23 cellular contexts compared by ENCODE assay signal in the genomic region with DNA sequence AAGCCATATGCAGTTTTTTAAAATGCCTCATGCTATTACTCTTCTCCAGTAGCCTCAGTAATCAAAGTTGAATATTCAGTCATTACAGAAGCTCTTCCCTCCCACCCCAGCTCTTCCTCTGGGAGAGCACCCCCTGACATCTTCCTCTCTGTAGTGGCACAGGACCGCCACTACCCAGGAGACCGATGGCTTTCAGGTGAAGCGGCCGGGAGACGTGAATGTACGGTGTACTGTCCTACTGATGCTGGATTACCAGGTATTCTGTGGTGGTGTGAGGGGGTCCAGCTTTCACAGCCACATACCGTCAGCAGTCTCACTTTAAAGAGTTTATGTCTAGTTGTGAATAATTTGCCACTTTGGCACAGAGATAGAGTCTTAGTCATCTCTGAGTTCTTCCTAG. TPM values are rescaled to one million over a fixed set of nuclear protein-coding genes. Genes with fewer than 3 reads are reported as not detected.
A peak's percentile ranks its signal among the peaks of the same experiment; 100 is the strongest.
DNase-seq lines count a peak whose midpoint lies in the region; ATAC-seq and TF ChIP-seq lines count a peak whose summit lies in the region.
"Had no signal": no experiment of that assay in that cellular context is flagged by ENCODE, and none has a peak within 500 bp of the region (broad histone marks: within the 10 kb centered on the region; RNA-seq: fewer than 3 reads in every experiment).

No MANE protein-coding gene starts in this region.

- peaks cover 19% of the 10 kb centered on the region for H3K79me1 ChIP-seq in mesenchymal stem cell (replicated peaks; ENCODE audit: low read length, poor library complexity, severe bottlenecking)

- H4K8ac ChIP-seq in mesenchymal stem cell (ENCODE audit: low read length), result no peak overlapping the region

- no peak overlapping the region for H3K18ac ChIP-seq in mesenchymal stem cell (ENCODE audit: low read depth in 1 of 2, low read length in 2 of 2)

- no peaks in the 10 kb centered on the region for H3K9me3 ChIP-seq in mesenchymal stem cell (ENCODE audit: control insufficient read depth, low read length)
- H3K9me3 ChIP-seq in spleen, result no peaks in the 10 kb centered on the region
- H3K9me3 ChIP-seq: A549, BLaER1 had no signal

- intact Hi-C loops in spleen (cut with DNase I; ENCODE audit: low total_unique reads), result loop anchor here (5.0 kb wide), 1 partner anchor 78 kb away; a partner anchor contains a TSS

- H3K4ac ChIP-seq in mesenchymal stem cell (ENCODE audit: low read depth in 1 of 2, low read length in 2 of 2), result no peak overlapping the region

- H3K4me3 ChIP-seq in mesenchymal stem cell (ENCODE audit: insufficient read depth in 1 of 2, low read depth in 1 of 2, low read length in 2 of 2) (no peak overlapping the region), spleen (no peak overlapping the region)
- H3K4me3 ChIP-seq: A549, BLaER1 had no signal

- H3K36me3 Mint-ChIP-seq in activated naive CD4-positive, alpha-beta T cell treated with anti-CD3 and anti-CD28 coated beads, Interleukin-2, amount 10 ng/mL, durations not matched to agents 7 days and 5 days, result peaks cover 34% of the 10 kb centered on the region

- no peak overlapping the region for H2BK120ac ChIP-seq in mesenchymal stem cell (ENCODE audit: low read depth, low read length)

- CTCF ChIA-PET in activated naive CD4-positive, alpha-beta T cell treated with anti-CD3 and anti-CD28 coated beads, Interleukin-2, amount 10 ng/mL, durations not matched to agents 7 days and 5 days (lab: Charles Lee), result interaction anchor here (0.7 to 1.8 kb wide), 11 partner anchors 11 to 122 kb away, joined by 3 to 20 read pairs (median 3); a partner anchor contains a TSS

- no peaks in the 10 kb centered on the region for H3K27me3 ChIP-seq in mesenchymal stem cell (ENCODE audit: control insufficient read depth in 1 of 2, insufficient read depth in 1 of 2, low read length in 2 of 2)
- no peaks in the 10 kb centered on the region for H3K27me3 ChIP-seq in spleen (replicated peaks in 1 of 7)
- H3K27me3 ChIP-seq: BLaER1 had no signal

- no peak overlapping the region for H4K91ac ChIP-seq in mesenchymal stem cell (ENCODE audit: low read length)

- no peak overlapping the region for H2BK15ac ChIP-seq in mesenchymal stem cell (ENCODE audit: low read depth, poor library complexity, severe bottlenecking)

- H3K4me1 ChIP-seq in mesenchymal stem cell (ENCODE audit: control insufficient read depth, insufficient read depth, low read depth, low read length), result peaks cover 6% of the 10 kb centered on the region
- peaks cover 7 to 42% (median 33%) of the 10 kb centered on the region in 6 donors for H3K4me1 ChIP-seq in spleen

- no peak overlapping the region for H2AK5ac ChIP-seq in mesenchymal stem cell (ENCODE audit: low read length, severe bottlenecking)

- no peak overlapping the region for H3K4me2 ChIP-seq in mesenchymal stem cell (ENCODE audit: low read length, poor library complexity, severe bottlenecking)
- H3K4me2 ChIP-seq: A549, BLaER1 had no signal

- no peak for DNase-seq in activated naive CD4-positive, alpha-beta T cell treated with anti-CD3 and anti-CD28 coated beads, Interleukin-2, amount 10 ng/mL, durations not matched to agents 7 days and 5 days
- DNase-seq in activated naive CD4-positive, alpha-beta T cell treated with Interleukin-2 at 50 U/mL for 16 hours, result no peak
- no peak for DNase-seq in mesenchymal stem cell
- DNase-seq in spleen, result peak; percentile 11
- DNase-seq in germinal center (ENCODE audit: low spot score), result no peak
- DNase-seq in NCI-H1694 (lab: John Stamatoyannopoulos, UW), result no peak
- DNase-seq: AML-193; CD4-positive, alpha-beta memory T cell; DMS153; DMS79; GDM1; GOT3; H7; HFFc6 had no signal

- H3K14ac ChIP-seq in mesenchymal stem cell (ENCODE audit: low read length in 2 of 2), result no peak overlapping the region

- ATAC-seq in HG02970 (IDR thresholded peaks at IDR 0.05; ENCODE audit: low FRiP score, unreplicated experiment), result no peak
- ATAC-seq: A549, HCT116, HepG2 had no signal

- TF ChIP-seq CTCF in spleen (IDR thresholded peaks at IDR 0.05 in 8 of 11, conservative IDR thresholded peaks at IDR 0.05 in 3 of 11), result no peak

- WGBS in mesenchymal stem cell, result 97% methylated on average over 7 of the region's 7 CpGs
- 96 to 99% (median 98%) methylated on average over 7 of the region's 7 CpGs for WGBS in spleen, 5 donors

- H2BK12ac ChIP-seq in mesenchymal stem cell (ENCODE audit: low read length in 2 of 2), result no peak overlapping the region

- peaks cover 56 to 70% of the 10 kb centered on the region in 2 experiments for H3K36me3 ChIP-seq in mesenchymal stem cell (ENCODE audit: control insufficient read depth in 1 of 2, insufficient read depth in 2 of 2, low read depth in 1 of 2, low read length in 2 of 2)
- peaks cover 19 to 84% (median 75%) of the 10 kb centered on the region in 6 donors for H3K36me3 ChIP-seq in spleen

- no peak overlapping the region for H3K23ac ChIP-seq in mesenchymal stem cell (ENCODE audit: low read length in 2 of 2)

- H3K9ac ChIP-seq in mesenchymal stem cell (ENCODE audit: low read length), result peak overlapping the region; percentile 75
- H3K9ac ChIP-seq: BLaER1 had no signal

- H3K9me3 Mint-ChIP-seq in activated naive CD4-positive, alpha-beta T cell treated with anti-CD3 and anti-CD28 coated beads, Interleukin-2, amount 10 ng/mL, durations not matched to agents 7 days and 5 days, result no peaks in the 10 kb centered on the region
- H3K9me3 Mint-ChIP-seq: CD14-positive monocyte; CD4-positive, alpha-beta memory T cell; HFFc6; IgD-negative memory B cell had no signal

- no peak for TF ChIP-seq POLR2A in spleen (IDR thresholded peaks at IDR 0.05)

- H3K27ac Mint-ChIP-seq in activated naive CD4-positive, alpha-beta T cell treated with anti-CD3 and anti-CD28 coated beads, Interleukin-2, amount 10 ng/mL, durations not matched to agents 7 days and 5 days, result peak overlapping the region; percentile 7
- H3K27ac Mint-ChIP-seq: CD4-positive, alpha-beta memory T cell; IgD-negative memory B cell had no signal

- no peak overlapping the region for H3K27ac ChIP-seq in mesenchymal stem cell (ENCODE audit: low read length, poor library complexity, severe bottlenecking)
- no peak overlapping the region for H3K27ac ChIP-seq in spleen
- H3K27ac ChIP-seq: 22Rv1, A549, BLaER1 had no signal

- no peaks in the 10 kb centered on the region for H3K27me3 Mint-ChIP-seq in activated naive CD4-positive, alpha-beta T cell treated with anti-CD3 and anti-CD28 coated beads, Interleukin-2, amount 10 ng/mL, durations not matched to agents 7 days and 5 days
- H3K27me3 Mint-ChIP-seq: CD4-positive, alpha-beta memory T cell; IgD-negative memory B cell had no signal

- H2AFZ ChIP-seq in mesenchymal stem cell (ENCODE audit: low read depth, low read length), result no peak overlapping the region

- H3K4me3 Mint-ChIP-seq in activated naive CD4-positive, alpha-beta T cell treated with anti-CD3 and anti-CD28 coated beads, Interleukin-2, amount 10 ng/mL, durations not matched to agents 7 days and 5 days, result no peak overlapping the region
- H3K4me3 Mint-ChIP-seq: CD14-positive monocyte; CD4-positive, alpha-beta memory T cell; HFFc6; IgD-negative memory B cell had no signal

- peaks cover 23% of the 10 kb centered on the region for H3K4me1 Mint-ChIP-seq in activated naive CD4-positive, alpha-beta T cell treated with anti-CD3 and anti-CD28 coated beads, Interleukin-2, amount 10 ng/mL, durations not matched to agents 7 days and 5 days

- no peak overlapping the region for H2BK5ac ChIP-seq in mesenchymal stem cell (ENCODE audit: low read depth, low read length, poor library complexity, severe bottlenecking)

RNA-seq across cellular contexts. Expression of a gene that starts 4.6 kb away (rescaled TPM):
- 38.9 TPM for polyA plus RNA-seq in mesenchymal stem cell (2013, experiment 1 of 2)
- polyA plus RNA-seq in mesenchymal stem cell (2013, experiment 2 of 2), result 37.6 TPM
- total RNA-seq in spleen, result 10 to 100 TPM; 47.3 to 85.7 (median 60.3) TPM
- polyA plus RNA-seq in spleen, result 10 to 100 TPM; 17.4 to 25.3 (median 18.1) TPM

RNA-seq across cellular contexts. Expression of a gene that starts 14.1 kb away (rescaled TPM):
- polyA plus RNA-seq in mesenchymal stem cell (2013, experiment 1 of 2), result not detected
- polyA plus RNA-seq in mesenchymal stem cell (2013, experiment 2 of 2), result not detected
- under 1 TPM in 6 of 7 donors, not detected in 1; 0.13 to 0.79 (median 0.45) TPM for total RNA-seq in spleen
- under 1 TPM; 0.44 to 0.72 (median 0.48) TPM for polyA plus RNA-seq in spleen
- total RNA-seq: H7 had no signal
- polyA plus RNA-seq: CD14-positive monocyte; CD4-positive, alpha-beta memory T cell; IgD-negative memory B cell had no signal

RNA-seq across cellular contexts. Expression of a gene that starts 22.3 kb away (rescaled TPM):
- 143 TPM for polyA plus RNA-seq in mesenchymal stem cell (2013, experiment 1 of 2)
- polyA plus RNA-seq in mesenchymal stem cell (2013, experiment 2 of 2), result 147 TPM
- 10 to 100 TPM; 45.9 to 68.2 (median 52.7) TPM for total RNA-seq in spleen
- 100 to 1,000 TPM in 1 of 3 donors, 10 to 100 TPM in 2; 75.5 to 116 (median 81.9) TPM for polyA plus RNA-seq in spleen

RNA-seq across cellular contexts. Expression of a gene that starts 32.3 kb away (rescaled TPM):
- polyA plus RNA-seq in mesenchymal stem cell (2013, experiment 1 of 2), result 6.4 TPM
- 6.0 TPM for polyA plus RNA-seq in mesenchymal stem cell (2013, experiment 2 of 2)
- total RNA-seq in spleen, result 1 to 10 TPM in 2 of 7 donors, under 1 TPM in 5; 0.26 to 1.3 (median 0.54) TPM
- polyA plus RNA-seq in spleen, result under 1 TPM; 0.16 to 0.33 (median 0.22) TPM
- total RNA-seq: Daoy had no signal
- polyA plus RNA-seq: CD14-positive monocyte; CD4-positive, alpha-beta memory T cell; IgD-negative memory B cell had no signal
